Comparison of ENCODE assay signal across 8 cellular contexts in the genomic region with DNA sequence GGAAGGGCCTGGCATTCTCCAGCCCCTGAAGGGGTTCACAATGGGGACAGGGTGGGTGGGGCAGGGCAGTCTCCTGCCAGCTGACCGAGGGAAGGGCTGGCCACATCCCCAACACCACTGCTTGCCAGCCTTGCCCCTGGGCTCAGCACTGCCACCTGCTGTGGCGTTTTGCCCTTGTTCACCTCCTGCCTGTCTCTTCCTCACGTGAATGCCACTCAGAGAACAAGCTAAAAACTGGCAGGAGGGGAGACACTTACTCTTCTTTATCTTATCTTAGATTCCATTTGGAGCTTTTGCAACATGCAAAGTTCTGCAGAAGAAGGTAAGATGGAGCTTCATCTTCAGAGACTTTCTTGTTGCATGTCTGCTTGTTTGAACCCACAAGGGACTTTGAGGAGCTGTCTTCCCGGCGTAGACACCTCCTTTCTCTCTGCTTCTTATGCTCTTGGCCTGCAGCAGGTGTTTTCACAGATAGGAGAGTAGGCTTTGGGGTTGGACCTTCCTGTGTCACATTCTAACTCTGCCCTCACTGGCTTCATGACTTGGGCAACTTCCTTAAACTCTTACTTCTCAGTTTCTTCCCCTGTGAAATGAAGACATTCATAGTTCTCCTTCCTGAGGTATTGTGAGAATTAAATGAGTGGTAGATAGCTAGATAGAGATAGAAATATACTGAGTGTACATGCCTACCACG. TPM values are rescaled to one million over a fixed set of nuclear protein-coding genes. Genes with fewer than 3 reads are reported as not detected.
A peak's percentile ranks its signal among the peaks of the same experiment; 100 is the strongest.
DNase-seq lines count a peak whose midpoint lies in the region; FAIRE-seq and TF ChIP-seq lines count a peak whose summit lies in the region.

No MANE protein-coding gene starts in this region.

- H3K27ac ChIP-seq in cardiac muscle cell: no peak overlapping the region
- H3K27ac ChIP-seq in testis: no peak overlapping the region

- DNase-seq in cardiac muscle cell (ENCODE audit: low read depth in 1 of 2, low spot score in 1 of 2): no peak
- DNase-seq in cardiac septum (ENCODE audit: low spot score): no peak
- DNase-seq in OCI-M1 (lab: John Stamatoyannopoulos, UW): peak; percentile 86
- DNase-seq in epithelial cell of proximal tubule (ENCODE audit: low read depth): no peak
- peak; percentile 34 for DNase-seq in testis
- no peak for DNase-seq in NCI-H1436 treated with DMSO at 0.1 percent for 48 hours (lab: John Stamatoyannopoulos, UW)
- no peak for DNase-seq in frontal cortex (ENCODE audit: low spot score in 2 of 2)
- DNase-seq in effector CD4-positive, alpha-beta T cell: no peak

- 70 to 81% methylated on average over 6 of the region's 6 CpGs for WGBS in testis, 2 donors

- no peaks in the 10 kb centered on the region for H3K27me3 ChIP-seq in cardiac muscle cell
- no peaks in the 10 kb centered on the region for H3K27me3 ChIP-seq in testis

- H3K9me3 ChIP-seq in cardiac muscle cell (ENCODE audit: low read depth) (no peaks in the 10 kb centered on the region), testis (no peaks in the 10 kb centered on the region)

- TF ChIP-seq CTCF in cardiac muscle cell (IDR thresholded peaks at IDR 0.05; ENCODE audit: low read depth, low read length): peak; percentile 18
- peak; percentile 50 for TF ChIP-seq CTCF in epithelial cell of proximal tubule (conservative IDR thresholded peaks at IDR 0.05; ENCODE audit: low read depth, low read length)
- no peak for TF ChIP-seq CTCF in testis (IDR thresholded peaks at IDR 0.05)

- H3K4me3 ChIP-seq in cardiac muscle cell: no peak overlapping the region
- H3K4me3 ChIP-seq in epithelial cell of proximal tubule (ENCODE audit: low read depth, low read length): no peak overlapping the region
- no peak overlapping the region for H3K4me3 ChIP-seq in testis

- H3K4me1 ChIP-seq in cardiac muscle cell (ENCODE audit: low read depth) (peaks cover 7% of the 10 kb centered on the region), testis (peaks cover 8% of the 10 kb centered on the region)

- no peak for TF ChIP-seq POLR2A in testis (IDR thresholded peaks at IDR 0.05)

- peaks cover 12% of the 10 kb centered on the region for H3K36me3 ChIP-seq in cardiac muscle cell
- no peaks in the 10 kb centered on the region for H3K36me3 ChIP-seq in testis (ENCODE audit: low read depth, missing control alignments)

- intact Hi-C loops in cardiac septum (cut with DNase I): loop anchor here (10.0 kb wide), 1 partner anchor 511 kb away; no protein-coding TSS in a partner anchor
- intact Hi-C loops in testis (cut with DNase I; ENCODE audit: low total_unique reads): no loop called here

- FAIRE-seq in frontal cortex (lab: Jason Lieb, UNC): no peak

RNA-seq across cellular contexts. Expression of a gene that starts 4.1 kb away (rescaled TPM):
- total RNA-seq in cardiac muscle cell: 32.6 and 39.4 TPM in 2 replicates
- polyA plus RNA-seq in cardiac muscle cell: 37.1 and 39.7 TPM in 2 replicates
- 24.4 TPM for total RNA-seq in cardiac septum
- total RNA-seq in epithelial cell of proximal tubule: 14.5 and 17.1 TPM in 2 replicates
- 10 to 100 TPM; 20.5 to 22.0 TPM for total RNA-seq in testis
- polyA plus RNA-seq in testis (ENCODE audit: insufficient read depth, low read depth, low replicate concordance): 9.9 TPM
- total RNA-seq in frontal cortex: 23.6 TPM

RNA-seq across cellular contexts. Expression of a gene that starts 4.2 kb away (rescaled TPM):
- total RNA-seq in cardiac muscle cell (1,318 and 1,367 TPM in 2 replicates), cardiac septum (407 TPM), epithelial cell of proximal tubule (3,182 and 3,187 TPM in 2 replicates), testis (100 to 1,000 TPM; 499 to 950 TPM), frontal cortex (717 TPM)
- polyA plus RNA-seq in cardiac muscle cell (335 and 434 TPM in 2 replicates), testis (ENCODE audit: insufficient read depth, low read depth, low replicate concordance) (1,237 TPM)

RNA-seq across cellular contexts. Expression of a gene that starts 31.3 kb away (rescaled TPM):
- total RNA-seq in cardiac muscle cell: 8.2 and 8.8 TPM in 2 replicates
- 4.6 and 5.2 TPM in 2 replicates for polyA plus RNA-seq in cardiac muscle cell
- 5.5 TPM for total RNA-seq in cardiac septum
- total RNA-seq in epithelial cell of proximal tubule: 4.7 and 7.4 TPM in 2 replicates
- 10 to 100 TPM; 19.5 to 24.5 TPM for total RNA-seq in testis
- polyA plus RNA-seq in testis (ENCODE audit: insufficient read depth, low read depth, low replicate concordance): 15.9 TPM
- 12.2 TPM for total RNA-seq in frontal cortex

RNA-seq across cellular contexts. Expression of a gene that starts 58.5 kb away (rescaled TPM):
- total RNA-seq in cardiac muscle cell: 45.1 and 45.3 TPM in 2 replicates
- 54.2 and 62.2 TPM in 2 replicates for polyA plus RNA-seq in cardiac muscle cell
- total RNA-seq in cardiac septum: 14.5 TPM
- total RNA-seq in epithelial cell of proximal tubule: 14.8 and 18.2 TPM in 2 replicates
- 10 to 100 TPM; 62.7 to 68.6 TPM for total RNA-seq in testis
- 128 TPM for polyA plus RNA-seq in testis (ENCODE audit: insufficient read depth, low read depth, low replicate concordance)
- total RNA-seq in frontal cortex: 9.0 TPM

Comparison
In these comparisons a context has a peak if more than half of its experiments do, and no peak if none do; other contexts are left out.
1. DNase-seq: peak in OCI-M1 (single experiment) and testis (single experiment); none in cardiac muscle cell (0 of 2), cardiac septum (single experiment), epithelial cell of proximal tubule (single experiment), NCI-H1436 treated with DMSO at 0.1 percent for 48 hours (single experiment), frontal cortex (0 of 2) and effector CD4-positive, alpha-beta T cell (single experiment).
2. CTCF ChIP-seq: peak in cardiac muscle cell (single experiment) and epithelial cell of proximal tubule (single experiment); none in testis (0 of 3).